In the genomic region with DNA sequence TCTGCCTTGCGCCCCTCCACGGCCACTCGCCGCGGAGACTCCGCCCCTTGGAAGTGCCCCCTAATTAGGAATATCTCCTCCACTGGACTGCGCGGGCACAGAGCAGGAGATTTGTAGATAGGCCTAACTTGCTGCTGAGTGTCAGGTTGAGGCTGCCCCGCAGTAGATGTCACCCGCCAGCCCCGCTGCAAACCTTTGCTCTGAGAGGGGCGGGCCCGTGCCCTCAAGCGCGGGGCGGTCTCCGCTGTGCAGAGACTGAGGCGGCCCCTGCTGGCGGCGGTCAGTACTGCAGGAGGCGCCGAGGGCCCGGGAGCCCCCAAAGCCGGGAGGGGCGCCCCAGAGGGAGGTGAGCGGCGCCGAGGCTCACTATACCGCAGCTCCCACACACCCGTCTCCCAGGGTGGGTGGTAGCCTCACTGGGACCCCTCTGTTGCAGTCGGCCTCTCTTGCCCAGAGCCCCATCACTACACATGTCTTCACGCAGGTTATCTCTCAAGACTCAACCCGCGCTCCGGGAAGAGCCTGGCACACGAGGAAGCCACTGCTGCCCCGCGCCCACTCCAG, we compare ENCODE assay signal across 8 cellular contexts. TPM values are rescaled to one million over a fixed set of nuclear protein-coding genes. Genes with fewer than 3 reads are reported as not detected.
DNase-seq lines count a peak whose midpoint lies in the region; ATAC-seq and TF ChIP-seq lines count a peak whose summit lies in the region.

No MANE protein-coding gene starts in this region.

- H3K27ac Mint-ChIP-seq in nephron, result peak overlapping the region in 2 of 3 experiments; percentile 83 to 95

- peak overlapping the region; percentile 84 for H2AFZ ChIP-seq in OCI-LY3 (ENCODE audit: low read depth, low read length)

- H3K4me1 Mint-ChIP-seq in nephron, result peaks cover 24% of the 10 kb centered on the region

- DNase-seq in NCI-H524 (lab: John Stamatoyannopoulos, UW), result peak; percentile 23 to 62
- DNase-seq in NCI-H524 treated with DMSO at 0.1 percent for 48 hours (lab: John Stamatoyannopoulos, UW), result no peak
- peak; percentile 82 for DNase-seq in activated T-cell treated with anti-CD3 and anti-CD28 coated beads for 24 hours (ENCODE audit: low read depth)
- DNase-seq in stimulated activated naive CD8-positive, alpha-beta T cell treated with anti-CD3 and anti-CD28 coated beads, Interleukin-15, Interleukin-2, amounts not matched to agents 100 U/mL and 50 U/mL, for 24 hours, result peak; percentile 95

- H3K4me3 Mint-ChIP-seq in nephron, result peak overlapping the region in 2 of 3 experiments; percentile 46 to 56

- H3K36me3 Mint-ChIP-seq in nephron (ENCODE audit: low read depth), result no peaks in the 10 kb centered on the region

- peak overlapping the region; percentile 17; the same call in 1 of the 2 replicates for H3K9ac ChIP-seq in OCI-LY3 (ENCODE audit: low read length)

- peaks cover 21% of the 10 kb centered on the region for H3K27me3 ChIP-seq in OCI-LY3 (ENCODE audit: low read depth, low read length)

- ATAC-seq in HG03439 (IDR thresholded peaks at IDR 0.05; ENCODE audit: unreplicated experiment) (peak; percentile 48), esophagus mucosa (peak; percentile 75)
- peak; percentile 93 for ATAC-seq in stimulated activated naive CD8-positive, alpha-beta T cell treated with anti-CD3 and anti-CD28 coated beads, Interleukin-15, Interleukin-2, amounts not matched to agents 100 U/mL and 50 U/mL, for 24 hours

- no peaks in the 10 kb centered on the region for H3K36me3 ChIP-seq in OCI-LY3 (replicated peaks; ENCODE audit: low read depth, low read length)

- peak overlapping the region; percentile 82 for H3K4me2 ChIP-seq in OCI-LY3 (ENCODE audit: low read length)

- H3K9me3 Mint-ChIP-seq in nephron, result no peaks in the 10 kb centered on the region

- no peaks in the 10 kb centered on the region for H4K20me1 ChIP-seq in OCI-LY3 (ENCODE audit: insufficient read depth, low read length)

- no peaks in the 10 kb centered on the region for H3K79me2 ChIP-seq in OCI-LY3 (ENCODE audit: low read length)

- H3K4me3 ChIP-seq in OCI-LY3 (ENCODE audit: low read length), result peak overlapping the region; percentile 69

- no peaks in the 10 kb centered on the region for H3K9me3 ChIP-seq in OCI-LY3 (ENCODE audit: insufficient read depth, low read length)

- peaks cover 34% of the 10 kb centered on the region for H3K4me1 ChIP-seq in OCI-LY3 (ENCODE audit: low read length)

- H3K27ac ChIP-seq in OCI-LY3 (ENCODE audit: low read length), result no peak overlapping the region

- peaks cover 5% of the 10 kb centered on the region for H3K27me3 Mint-ChIP-seq in nephron (ENCODE audit: low read depth)

- TF ChIP-seq CTCF in OCI-LY3 (IDR thresholded peaks at IDR 0.05; ENCODE audit: low read depth, low read length), result peak; percentile 90
- TF ChIP-seq CTCF in nephron (IDR thresholded peaks at IDR 0.05; ENCODE audit: unreplicated experiment in 3 of 3), result peak; percentile 99

RNA-seq across cellular contexts. Expression of a gene that starts 2.9 kb away (rescaled TPM):
- not detected for total RNA-seq in esophagus mucosa

RNA-seq across cellular contexts. Expression of a gene that starts 28.5 kb away (rescaled TPM):
- 3.0 TPM for total RNA-seq in esophagus mucosa
